ENCODE assay signal across 1 cellular context in genomic region chr14:36520601-36521525, GRCh38.
TF ChIP-seq lines count a peak whose summit lies in the region.

No MANE protein-coding gene starts in this region.

TF ChIP-seq in HEK293, 187 proteins besides CTCF, POLR2A, EP300 and RAD21 (continued from another document):
- TF ChIP-seq, protein P1, sequence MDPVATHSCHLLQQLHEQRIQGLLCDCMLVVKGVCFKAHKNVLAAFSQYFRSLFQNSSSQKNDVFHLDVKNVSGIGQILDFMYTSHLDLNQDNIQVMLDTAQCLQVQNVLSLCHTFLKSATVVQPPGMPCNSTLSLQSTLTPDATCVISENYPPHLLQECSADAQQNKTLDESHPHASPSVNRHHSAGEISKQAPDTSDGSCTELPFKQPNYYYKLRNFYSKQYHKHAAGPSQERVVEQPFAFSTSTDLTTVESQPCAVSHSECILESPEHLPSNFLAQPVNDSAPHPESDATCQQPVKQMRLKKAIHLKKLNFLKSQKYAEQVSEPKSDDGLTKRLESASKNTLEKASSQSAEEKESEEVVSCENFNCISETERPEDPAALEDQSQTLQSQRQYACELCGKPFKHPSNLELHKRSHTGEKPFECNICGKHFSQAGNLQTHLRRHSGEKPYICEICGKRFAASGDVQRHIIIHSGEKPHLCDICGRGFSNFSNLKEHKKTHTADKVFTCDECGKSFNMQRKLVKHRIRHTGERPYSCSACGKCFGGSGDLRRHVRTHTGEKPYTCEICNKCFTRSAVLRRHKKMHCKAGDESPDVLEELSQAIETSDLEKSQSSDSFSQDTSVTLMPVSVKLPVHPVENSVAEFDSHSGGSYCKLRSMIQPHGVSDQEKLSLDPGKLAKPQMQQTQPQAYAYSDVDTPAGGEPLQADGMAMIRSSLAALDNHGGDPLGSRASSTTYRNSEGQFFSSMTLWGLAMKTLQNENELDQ (tag by site-specific recombination; IDR thresholded peaks at IDR 0.05; ENCODE audit: low read depth), result no peak
- TF ChIP-seq ZNF350 (tag by site-specific recombination; IDR thresholded peaks at IDR 0.05) (no peak), ZNF366 (tag by site-specific recombination; conservative IDR thresholded peaks at IDR 0.05) (no peak), ZNF473 (tag by site-specific recombination; IDR thresholded peaks at IDR 0.05) (no peak), ZNF654 (tag by site-specific recombination; IDR thresholded peaks at IDR 0.05; ENCODE audit: low read depth) (no peak), KLF16 (tag by site-specific recombination; IDR thresholded peaks at IDR 0.05) (peak; percentile 27; the same call in 1 of the 2 replicates), SP7 (tag by site-specific recombination; IDR thresholded peaks at IDR 0.05) (no peak), ZSCAN30 (tag by site-specific recombination; IDR thresholded peaks at IDR 0.05) (no peak), KLF10 (tag by site-specific recombination; IDR thresholded peaks at IDR 0.05) (0 out of 2 replicates have a peak, but pooled peaks have one; percentile 26), ZNF561 (tag by site-specific recombination; IDR thresholded peaks at IDR 0.05; ENCODE audit: borderline replicate concordance) (no peak), ZFP69B (tag by site-specific recombination; IDR thresholded peaks at IDR 0.05) (no peak), ZBTB21 (tag by site-specific recombination; IDR thresholded peaks at IDR 0.05) (no peak), ZNF513 (tag by site-specific recombination; IDR thresholded peaks at IDR 0.05) (no peak), ZNF174 (tag by site-specific recombination; IDR thresholded peaks at IDR 0.05) (no peak)
- TF ChIP-seq, protein P2, sequence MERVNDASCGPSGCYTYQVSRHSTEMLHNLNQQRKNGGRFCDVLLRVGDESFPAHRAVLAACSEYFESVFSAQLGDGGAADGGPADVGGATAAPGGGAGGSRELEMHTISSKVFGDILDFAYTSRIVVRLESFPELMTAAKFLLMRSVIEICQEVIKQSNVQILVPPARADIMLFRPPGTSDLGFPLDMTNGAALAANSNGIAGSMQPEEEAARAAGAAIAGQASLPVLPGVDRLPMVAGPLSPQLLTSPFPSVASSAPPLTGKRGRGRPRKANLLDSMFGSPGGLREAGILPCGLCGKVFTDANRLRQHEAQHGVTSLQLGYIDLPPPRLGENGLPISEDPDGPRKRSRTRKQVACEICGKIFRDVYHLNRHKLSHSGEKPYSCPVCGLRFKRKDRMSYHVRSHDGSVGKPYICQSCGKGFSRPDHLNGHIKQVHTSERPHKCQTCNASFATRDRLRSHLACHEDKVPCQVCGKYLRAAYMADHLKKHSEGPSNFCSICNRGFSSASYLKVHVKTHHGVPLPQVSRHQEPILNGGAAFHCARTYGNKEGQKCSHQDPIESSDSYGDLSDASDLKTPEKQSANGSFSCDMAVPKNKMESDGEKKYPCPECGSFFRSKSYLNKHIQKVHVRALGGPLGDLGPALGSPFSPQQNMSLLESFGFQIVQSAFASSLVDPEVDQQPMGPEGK (tag by site-specific recombination; IDR thresholded peaks at IDR 0.05), result no peak
